In genomic region chr2:85611217-85611704, GRCh38 we compare ENCODE assay signal across 8 cellular contexts. TPM values are rescaled to one million over a fixed set of nuclear protein-coding genes. Genes with fewer than 3 reads are reported as not detected.
DNase-seq lines count a peak whose midpoint lies in the region; ATAC-seq and TF ChIP-seq lines count a peak whose summit lies in the region.

No MANE protein-coding gene starts in this region.

- peak overlapping the region; percentile 93 for H3K4me2 ChIP-seq in H9 (ENCODE audit: insufficient read depth, insufficient read length, low read length)

- no peak overlapping the region for H2BK120ac ChIP-seq in H9 (ENCODE audit: low read depth, low read length, poor library complexity, severe bottlenecking)

- H3K14ac ChIP-seq in H9 (ENCODE audit: insufficient read depth, low read length) = no peak overlapping the region

- no peak overlapping the region for H3K4ac ChIP-seq in H9 (ENCODE audit: low read depth, low read length)

- peaks cover 15 to 38% (median 26%) of the 10 kb centered on the region in 3 experiments; a peak in 6 of 7 replicates for H3K36me3 Mint-ChIP-seq in H9 (ENCODE audit: insufficient read depth in 1 of 3, low read depth in 3 of 3)
- H3K36me3 Mint-ChIP-seq in activated naive CD8-positive, alpha-beta T cell treated with anti-CD3 and anti-CD28 coated beads, Interleukin-2, amount 50 U/mL, for 24 hours (ENCODE audit: low read depth) = peaks cover 14% of the 10 kb centered on the region

- no peak overlapping the region for H3K18ac ChIP-seq in H9 (ENCODE audit: insufficient read length, low read depth, low read length)

- intact Hi-C loops in left lung (cut with DNase I) (no loop called here), transverse colon (cut with DNase I; ENCODE audit: low total_unique reads) (loop anchor here (1.0 kb wide), 1 partner anchor 17 kb away; no protein-coding TSS in a partner anchor)

- no peak overlapping the region for H2AK5ac ChIP-seq in H9 (ENCODE audit: insufficient read length, low read length)

- no peak for TF ChIP-seq EP300 in transverse colon (IDR thresholded peaks at IDR 0.05; ENCODE audit: low read depth)

- H2BK15ac ChIP-seq in H9 (ENCODE audit: low read depth, low read length) = no peak overlapping the region

- H3K9me3 Mint-ChIP-seq in H9 = no peaks in the 10 kb centered on the region; a peak in 1 of 5 replicates
- no peaks in the 10 kb centered on the region for H3K9me3 Mint-ChIP-seq in activated naive CD8-positive, alpha-beta T cell treated with anti-CD3 and anti-CD28 coated beads, Interleukin-2, amount 50 U/mL, for 24 hours

- peaks cover 3% of the 10 kb centered on the region for H3K79me2 ChIP-seq in H9 (ENCODE audit: insufficient read depth, low read length)

- no peak for TF ChIP-seq POLR2A in transverse colon (IDR thresholded peaks at IDR 0.05)

- no peaks in the 10 kb centered on the region for H4K20me1 ChIP-seq in H9 (ENCODE audit: control insufficient read depth, insufficient read depth, insufficient read length)

- H2BK5ac ChIP-seq in H9 (ENCODE audit: insufficient read length, low read length) = no peak overlapping the region

- no peak overlapping the region for H4K91ac ChIP-seq in H9 (ENCODE audit: insufficient read length, low read depth, low read length)

- H3K4me3 ChIP-seq in left lung (peak overlapping the region; percentile 96 to 98), transverse colon (peak overlapping the region; percentile 60 to 93 (median 92))

- peaks cover 5% of the 10 kb centered on the region for H3K23me2 ChIP-seq in H9 (ENCODE audit: insufficient read length, low read depth, low read length, poor library complexity, severe bottlenecking)

- H3K56ac ChIP-seq in H9 (ENCODE audit: insufficient read length, low read depth, low read length) = no peak overlapping the region

- no CpG with 5 or more reads among the region's 24 CpGs for WGBS in H9 (ENCODE audit: extremely low coverage, insufficient read length, low lambda C conversion rate)
- WGBS in transverse colon (ENCODE audit: low coverage in 1 of 2), 2 donors = 4 to 15% methylated on average over 4 to 24 of the region's 24 CpGs

- H3T11ph ChIP-seq in H9 (ENCODE audit: low read length) = no peak overlapping the region

- TF ChIP-seq CTCF in 22Rv1 (IDR thresholded peaks at IDR 0.05) (no peak), H9 (conservative IDR thresholded peaks at IDR 0.05) (no peak), left lung (IDR thresholded peaks at IDR 0.05) (no peak), transverse colon (IDR thresholded peaks at IDR 0.05) (no peak)

- no peak overlapping the region for H4K5ac ChIP-seq in H9 (ENCODE audit: insufficient read length, low read depth, low read length)

- peaks cover 0 to 25% of the 10 kb centered on the region in 2 donors for H3K36me3 ChIP-seq in left lung
- H3K36me3 ChIP-seq in transverse colon = peaks cover 0 to 9% (median 0%) of the 10 kb centered on the region in 4 donors

- no peak for DNase-seq in H9
- no peak for DNase-seq in activated naive CD8-positive, alpha-beta T cell treated with anti-CD3 and anti-CD28 coated beads, Interleukin-2, amount 50 U/mL, for 24 hours
- no peak for DNase-seq in left lung
- no peak for DNase-seq in transverse colon
- DNase-seq in AML-193 (lab: John Stamatoyannopoulos, UW) = no peak
- DNase-seq in HuH-7.5 (ENCODE audit: low spot score) = no peak

- H4K8ac ChIP-seq in H9 (replicated peaks; ENCODE audit: insufficient read length, low read depth, low read length) = no peak overlapping the region

- H3K9ac ChIP-seq in H9 (ENCODE audit: extremely low read depth, insufficient read length, low read length) = peak overlapping the region; percentile 77

- peak overlapping the region; percentile 94 to 99 for H3K4me3 Mint-ChIP-seq in H9
- H3K4me3 Mint-ChIP-seq in activated naive CD8-positive, alpha-beta T cell treated with anti-CD3 and anti-CD28 coated beads, Interleukin-2, amount 50 U/mL, for 24 hours = peak overlapping the region; percentile 98

- H2BK12ac ChIP-seq in H9 (ENCODE audit: insufficient read length, low read depth, low read length) = no peak overlapping the region

- H3K79me1 ChIP-seq in H9 (ENCODE audit: insufficient read depth, low read depth, low read length, poor library complexity, severe bottlenecking) = no peaks in the 10 kb centered on the region

- ATAC-seq in activated naive CD8-positive, alpha-beta T cell treated with anti-CD3 and anti-CD28 coated beads, Interleukin-2, amount 50 U/mL, for 24 hours = no peak
- ATAC-seq in left lung (peak; percentile 28), GM19452 (IDR thresholded peaks at IDR 0.05; ENCODE audit: unreplicated experiment) (no peak)

- H3K4me1 ChIP-seq in H9 (ENCODE audit: insufficient read depth, low read length) (no peaks in the 10 kb centered on the region), left lung (peaks cover 14 to 58% of the 10 kb centered on the region in 2 donors), transverse colon (peaks cover 4 to 21% (median 12%) of the 10 kb centered on the region in 4 donors)

- no peak overlapping the region for H3K23ac ChIP-seq in H9 (ENCODE audit: insufficient read length, low read depth, low read length)

- no peak overlapping the region for H2AFZ ChIP-seq in H9 (ENCODE audit: low read length)

- H2BK20ac ChIP-seq in H9 (ENCODE audit: low read depth, low read length, poor library complexity, severe bottlenecking) = no peak overlapping the region

- H3K27ac ChIP-seq in 22Rv1 = peak overlapping the region; percentile 91
- no peak overlapping the region for H3K27ac ChIP-seq in H9 (ENCODE audit: insufficient read length, low read depth, low read length)
- peak overlapping the region; percentile 78 to 91 for H3K27ac ChIP-seq in left lung
- peak overlapping the region; percentile 88 to 91 (median 89) for H3K27ac ChIP-seq in transverse colon

- H3K27me3 ChIP-seq in H9 (ENCODE audit: insufficient read depth, low read length) = no peaks in the 10 kb centered on the region
- H3K27me3 ChIP-seq in left lung = no peaks in the 10 kb centered on the region
- no peaks in the 10 kb centered on the region for H3K27me3 ChIP-seq in transverse colon

- H3K27me3 Mint-ChIP-seq in H9 (ENCODE audit: low read depth) = no peaks in the 10 kb centered on the region
- H3K27me3 Mint-ChIP-seq in activated naive CD8-positive, alpha-beta T cell treated with anti-CD3 and anti-CD28 coated beads, Interleukin-2, amount 50 U/mL, for 24 hours = no peaks in the 10 kb centered on the region

- H3K9me3 ChIP-seq in H9 (ENCODE audit: control insufficient read depth, low read depth, low read length) = no peaks in the 10 kb centered on the region
- H3K9me3 ChIP-seq in left lung = no peaks in the 10 kb centered on the region
- H3K9me3 ChIP-seq in transverse colon = no peaks in the 10 kb centered on the region

- in situ Hi-C loops in transverse colon (cut with MboI; ENCODE audit: low pct_ligation_motif_present in 1 of 4, low pct_unique_long_range_greater_than_20kb in 1 of 4, low sequenced_read_pairs in 3 of 4) = no loop called here

- peak overlapping the region; percentile 49 to 90 (median 66); a peak in 6 of 7 replicates for H3K27ac Mint-ChIP-seq in H9
- peak overlapping the region; percentile 95 for H3K27ac Mint-ChIP-seq in activated naive CD8-positive, alpha-beta T cell treated with anti-CD3 and anti-CD28 coated beads, Interleukin-2, amount 50 U/mL, for 24 hours

- peaks cover 3 to 6% of the 10 kb centered on the region in 2 experiments; a peak in 3 of 4 replicates for H3K4me1 Mint-ChIP-seq in H9
- H3K4me1 Mint-ChIP-seq in activated naive CD8-positive, alpha-beta T cell treated with anti-CD3 and anti-CD28 coated beads, Interleukin-2, amount 50 U/mL, for 24 hours = peaks cover 35% of the 10 kb centered on the region

RNA-seq across cellular contexts. Expression of gene C2orf68, which starts 0.6 kb away (rescaled TPM):
- 39.6 and 40.4 TPM in 2 replicates for total RNA-seq in H9 (2021)
- 10 to 100 TPM; 37.0 to 42.5 TPM for total RNA-seq in left lung
- total RNA-seq in transverse colon = 10 to 100 TPM; 17.7 to 24.8 (median 18.6) TPM

RNA-seq across cellular contexts. Expression of gene USP39, which starts 4.7 kb away (rescaled TPM):
- total RNA-seq in H9 (2021) (77.9 and 79.2 TPM in 2 replicates), left lung (10 to 100 TPM; 44.5 to 45.5 TPM), transverse colon (100 to 1,000 TPM in 2 of 4 donors, 10 to 100 TPM in 2; 46.7 to 138 (median 102) TPM)

RNA-seq across cellular contexts. Expression of gene TMEM150A, which starts 8.8 kb away (rescaled TPM):
- total RNA-seq in H9 (2021) (19.0 and 19.3 TPM in 2 replicates), left lung (10 to 100 TPM; 28.2 to 39.6 TPM), transverse colon (10 to 100 TPM in 2 of 4 donors, 1 to 10 TPM in 2; 5.2 to 21.7 (median 12.8) TPM)

RNA-seq across cellular contexts. Expression of gene RNF181, which starts 15.7 kb away (rescaled TPM):
- total RNA-seq in H9 (2021) (120 and 122 TPM in 2 replicates), left lung (100 to 1,000 TPM; 101 to 107 TPM), transverse colon (100 to 1,000 TPM in 3 of 4 donors, 10 to 100 TPM in 1; 23.9 to 164 (median 141) TPM)

RNA-seq across cellular contexts. Expression of gene VAMP5, which starts 27.0 kb away (rescaled TPM):
- total RNA-seq in H9 (2021) (0.57 and 0.59 TPM in 2 replicates), left lung (10 to 100 TPM; 58.2 to 87.7 TPM), transverse colon (10 to 100 TPM in 2 of 4 donors, 1 to 10 TPM in 1, not detected in 1; 9.4 to 26.9 (median 17.1) TPM)
